ENCODE assay signal across 16 cellular contexts in genomic region chr4:176409627-176410026, GRCh38.
DNase-seq lines count a peak whose midpoint lies in the region; ATAC-seq and TF ChIP-seq lines count a peak whose summit lies in the region.
"Had no signal": no experiment of that assay in that cellular context is flagged by ENCODE, and none has a peak within 500 bp of the region (broad histone marks: within the 10 kb centered on the region; RNA-seq: fewer than 3 reads in every experiment).

No MANE protein-coding gene starts in this region.

- H3K79me2 ChIP-seq in osteoblast (ENCODE audit: insufficient read depth, low read length): no peaks in the 10 kb centered on the region

- no peaks in the 10 kb centered on the region for H3K36me3 Mint-ChIP-seq in activated naive CD4-positive, alpha-beta T cell treated with anti-CD3 and anti-CD28 coated beads for 36 hours (ENCODE audit: low read depth)
- H3K36me3 Mint-ChIP-seq in activated T-helper 17 cell treated with anti-CD3 and anti-CD28 coated beads, Interleukin-2, amount 50 U/mL, for 72 hours (ENCODE audit: low read depth): no peaks in the 10 kb centered on the region
- H3K36me3 Mint-ChIP-seq in glutamatergic neuron (ENCODE audit: unreplicated experiment): no peaks in the 10 kb centered on the region
- H3K36me3 Mint-ChIP-seq: CD4-positive, alpha-beta memory T cell had no signal

- H3K4me3 ChIP-seq in astrocyte of the spinal cord (ENCODE audit: low read depth, low read length) (no peak overlapping the region), osteoblast (ENCODE audit: insufficient read depth, low read length) (no peak overlapping the region), Peyer's patch (no peak overlapping the region)

- H3K4me2 ChIP-seq in osteoblast (ENCODE audit: insufficient read depth, low read length): no peak overlapping the region

- H2AFZ ChIP-seq in osteoblast (ENCODE audit: low read length): peak overlapping the region; percentile 14

- H3K4me1 ChIP-seq in osteoblast (ENCODE audit: insufficient read depth, low read length): peaks cover 29% of the 10 kb centered on the region
- no peaks in the 10 kb centered on the region for H3K4me1 ChIP-seq in Peyer's patch

- no peak overlapping the region for H3K4me3 Mint-ChIP-seq in activated naive CD4-positive, alpha-beta T cell treated with anti-CD3 and anti-CD28 coated beads for 36 hours
- no peak overlapping the region for H3K4me3 Mint-ChIP-seq in activated T-helper 17 cell treated with anti-CD3 and anti-CD28 coated beads, Interleukin-2, amount 50 U/mL, for 72 hours
- H3K4me3 Mint-ChIP-seq in glutamatergic neuron (ENCODE audit: unreplicated experiment): no peak overlapping the region
- H3K4me3 Mint-ChIP-seq: CD4-positive, alpha-beta memory T cell had no signal

- in situ Hi-C loops in astrocyte of the spinal cord (cut with HindIII; ENCODE audit: low sequenced_read_pairs): no loop called here

- H3K4me1 Mint-ChIP-seq in activated naive CD4-positive, alpha-beta T cell treated with anti-CD3 and anti-CD28 coated beads for 36 hours (ENCODE audit: low read depth): no peaks in the 10 kb centered on the region
- H3K4me1 Mint-ChIP-seq in activated T-helper 17 cell treated with anti-CD3 and anti-CD28 coated beads, Interleukin-2, amount 50 U/mL, for 72 hours: no peaks in the 10 kb centered on the region
- H3K4me1 Mint-ChIP-seq in glutamatergic neuron (ENCODE audit: low read depth, unreplicated experiment): peaks cover 2% of the 10 kb centered on the region
- H3K4me1 Mint-ChIP-seq: CD4-positive, alpha-beta memory T cell had no signal

- no peak for ATAC-seq in activated T-helper 17 cell treated with anti-CD3 and anti-CD28 coated beads, Interleukin-2, amount 50 U/mL, for 72 hours (replicated peaks)

- DNase-seq in COLO829 (ENCODE audit: low spot score): peak; percentile 52
- peak; percentile 50 for DNase-seq in HT1080 (ENCODE audit: low read depth)
- peak; percentile 36 for DNase-seq in astrocyte of the spinal cord (ENCODE audit: low read depth, low spot score)
- DNase-seq in osteoblast (ENCODE audit: insufficient read length, low spot score, missing footprints): peak; percentile 58
- no peak for DNase-seq in activated naive CD4-positive, alpha-beta T cell treated with anti-CD3 and anti-CD28 coated beads for 36 hours
- DNase-seq in glutamatergic neuron: no peak
- no peak for DNase-seq in Peyer's patch
- DNase-seq: CD4-positive, alpha-beta memory T cell; DMS79; GDM1; Karpas-422; NCI-H1417; NCI-H187 treated with DMSO at 0.1 percent for 48 hours; NCI-H526 treated with DMSO at 0.1 percent for 48 hours; RPMI8226 had no signal

- TF ChIP-seq CTCF in astrocyte of the spinal cord (IDR thresholded peaks at IDR 0.05; ENCODE audit: low read depth, low read length) (no peak), osteoblast (IDR thresholded peaks at IDR 0.05; ENCODE audit: extremely low read depth, low read depth, low read length) (no peak), glutamatergic neuron (IDR thresholded peaks at IDR 0.05; ENCODE audit: partially characterized antibody, unreplicated experiment) (no peak), Peyer's patch (IDR thresholded peaks at IDR 0.05) (no peak)

- H3K27ac Mint-ChIP-seq in activated naive CD4-positive, alpha-beta T cell treated with anti-CD3 and anti-CD28 coated beads for 36 hours: no peak overlapping the region
- H3K27ac Mint-ChIP-seq in activated T-helper 17 cell treated with anti-CD3 and anti-CD28 coated beads, Interleukin-2, amount 50 U/mL, for 72 hours: no peak overlapping the region
- no peak overlapping the region for H3K27ac Mint-ChIP-seq in glutamatergic neuron (ENCODE audit: unreplicated experiment)
- H3K27ac Mint-ChIP-seq: CD4-positive, alpha-beta memory T cell had no signal

- no peaks in the 10 kb centered on the region for H3K9me3 ChIP-seq in osteoblast (ENCODE audit: low read depth, low read length)
- no peaks in the 10 kb centered on the region for H3K9me3 ChIP-seq in Peyer's patch

- H4K20me1 ChIP-seq in osteoblast (ENCODE audit: insufficient read depth, low read length): no peaks in the 10 kb centered on the region

- H3K27ac ChIP-seq in osteoblast (ENCODE audit: low read depth, low read length) (peak overlapping the region; percentile 35), Peyer's patch (no peak overlapping the region)

- intact Hi-C loops in activated naive CD4-positive, alpha-beta T cell treated with anti-CD3 and anti-CD28 coated beads for 36 hours (cut with micrococcal nuclease): no loop called here

- peaks cover 5% of the 10 kb centered on the region for H3K27me3 Mint-ChIP-seq in activated naive CD4-positive, alpha-beta T cell treated with anti-CD3 and anti-CD28 coated beads for 36 hours (ENCODE audit: low read depth)
- H3K27me3 Mint-ChIP-seq in activated T-helper 17 cell treated with anti-CD3 and anti-CD28 coated beads, Interleukin-2, amount 50 U/mL, for 72 hours: peaks cover 3% of the 10 kb centered on the region
- no peaks in the 10 kb centered on the region for H3K27me3 Mint-ChIP-seq in glutamatergic neuron (ENCODE audit: unreplicated experiment)

- TF ChIP-seq POLR2A in Peyer's patch (IDR thresholded peaks at IDR 0.05): no peak

- H3K27me3 ChIP-seq in osteoblast (ENCODE audit: insufficient read depth, low read length) (no peaks in the 10 kb centered on the region), Peyer's patch (no peaks in the 10 kb centered on the region)

- peaks cover 2% of the 10 kb centered on the region for H3K9me3 Mint-ChIP-seq in activated naive CD4-positive, alpha-beta T cell treated with anti-CD3 and anti-CD28 coated beads for 36 hours
- H3K9me3 Mint-ChIP-seq in activated T-helper 17 cell treated with anti-CD3 and anti-CD28 coated beads, Interleukin-2, amount 50 U/mL, for 72 hours: no peaks in the 10 kb centered on the region
- no peaks in the 10 kb centered on the region for H3K9me3 Mint-ChIP-seq in glutamatergic neuron (ENCODE audit: unreplicated experiment)

- CTCF ChIA-PET in activated naive CD4-positive, alpha-beta T cell treated with anti-CD3 and anti-CD28 coated beads for 36 hours (lab: Charles Lee): interaction anchor here (0.7 kb wide), 1 partner anchor 251 kb away, joined by 3 read pairs; no protein-coding TSS in a partner anchor

- H3K36me3 ChIP-seq in osteoblast (ENCODE audit: insufficient read depth, low read length): no peaks in the 10 kb centered on the region
- no peaks in the 10 kb centered on the region for H3K36me3 ChIP-seq in Peyer's patch

Comparison
In these comparisons a context has a peak if more than half of its experiments do, and no peak if none do; other contexts are left out.
1. DNase-seq: peak in COLO829 (single experiment), HT1080 (single experiment), astrocyte of the spinal cord (single experiment) and osteoblast (single experiment); none in activated naive CD4-positive, alpha-beta T cell treated with anti-CD3 and anti-CD28 coated beads for 36 hours (single experiment), glutamatergic neuron (single experiment) and Peyer's patch (0 of 3).